ENCODE assay signal across 14 cellular contexts in the genomic region with DNA sequence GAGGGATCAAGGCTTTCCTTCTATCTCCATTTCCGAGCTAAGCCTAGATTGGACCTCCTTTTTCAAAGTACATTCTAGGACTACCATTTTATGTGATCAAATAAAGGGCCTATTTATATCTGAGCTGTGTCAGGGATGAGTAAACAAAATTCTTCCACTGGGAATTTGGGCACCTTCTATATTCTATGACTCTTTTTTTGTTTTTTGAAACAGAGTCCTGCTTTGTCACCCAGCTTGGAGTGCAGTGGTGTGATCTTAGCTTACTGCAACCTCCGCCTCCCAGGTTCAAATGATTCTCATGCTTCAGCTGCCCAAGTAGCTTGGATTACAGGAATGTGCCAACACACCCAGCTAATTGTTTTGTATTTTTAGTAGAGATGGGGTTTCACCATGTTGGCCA.
"Had no signal": no experiment of that assay in that cellular context is flagged by ENCODE, and none has a peak within 500 bp of the region (broad histone marks: within the 10 kb centered on the region; RNA-seq: fewer than 3 reads in every experiment).

No MANE protein-coding gene starts in this region.

- H3K27me3 ChIP-seq: heart left ventricle, upper lobe of left lung had no signal

- H3K27ac Mint-ChIP-seq: activated CD8-positive, alpha-beta memory T cell treated with anti-CD3 and anti-CD28 coated beads, Interleukin-2, amount 10 ng/mL, durations not matched to agents 7 days and 5 days; activated naive CD8-positive, alpha-beta T cell; activated T-cell treated with anti-CD3 and anti-CD28 coated beads, Interleukin-2, amount 50 U/mL, for 24 hours; endodermal cell had no signal

- H3K4me3 ChIP-seq: heart left ventricle, upper lobe of left lung had no signal

- H3K36me3 Mint-ChIP-seq: activated CD8-positive, alpha-beta memory T cell treated with anti-CD3 and anti-CD28 coated beads, Interleukin-2, amount 10 ng/mL, durations not matched to agents 7 days and 5 days; activated naive CD8-positive, alpha-beta T cell had no signal

- H3K9me3 Mint-ChIP-seq: activated T-cell treated with anti-CD3 and anti-CD28 coated beads, Interleukin-2, amount 50 U/mL, for 24 hours; endodermal cell had no signal

- H3K9me3 ChIP-seq: heart left ventricle, upper lobe of left lung had no signal

- H3K27ac ChIP-seq: upper lobe of left lung had no signal

- H3K36me3 ChIP-seq: heart left ventricle, upper lobe of left lung had no signal

- DNase-seq: activated CD4-positive, alpha-beta T cell treated with anti-CD3 and anti-CD28 coated beads, Interleukin-2, amount 50 U/mL, for 4 hours; activated CD4-positive, CD25-positive, alpha-beta regulatory T cell treated with anti-CD3 and anti-CD28 coated beads, Interleukin-2, amount 50 U/mL, for 72 hours; activated CD8-positive, alpha-beta memory T cell treated with anti-CD3 and anti-CD28 coated beads, Interleukin-2, amount 10 ng/mL, durations not matched to agents 7 days and 5 days; activated effector memory CD4-positive, alpha-beta T cell treated with Interleukin-2 at 50 U/mL for 16 hours; activated T-cell treated with anti-CD3 and anti-CD28 coated beads, Interleukin-2, amount 50 U/mL, for 24 hours; aorta; endodermal cell; heart left ventricle; left colon; right cardiac atrium; stimulated activated CD4-positive, alpha-beta T cell treated with anti-CD3 and anti-CD28 coated beads, Interleukin-1b, Interleukin-23, amount 100 ng/mL, for 48 hours; stimulated activated naive CD4-positive, alpha-beta T cell treated with Interleukin-2 at 50 U/mL for 16 hours; upper lobe of left lung had no signal

- ATAC-seq: activated CD8-positive, alpha-beta memory T cell treated with anti-CD3 and anti-CD28 coated beads, Interleukin-2, amount 10 ng/mL, durations not matched to agents 7 days and 5 days; heart left ventricle; left colon; right cardiac atrium had no signal

- H3K4me3 Mint-ChIP-seq: activated CD8-positive, alpha-beta memory T cell treated with anti-CD3 and anti-CD28 coated beads, Interleukin-2, amount 10 ng/mL, durations not matched to agents 7 days and 5 days; activated naive CD8-positive, alpha-beta T cell; activated T-cell treated with anti-CD3 and anti-CD28 coated beads, Interleukin-2, amount 50 U/mL, for 24 hours; endodermal cell had no signal
